24 cellular contexts compared by ENCODE assay signal in the genomic region with DNA sequence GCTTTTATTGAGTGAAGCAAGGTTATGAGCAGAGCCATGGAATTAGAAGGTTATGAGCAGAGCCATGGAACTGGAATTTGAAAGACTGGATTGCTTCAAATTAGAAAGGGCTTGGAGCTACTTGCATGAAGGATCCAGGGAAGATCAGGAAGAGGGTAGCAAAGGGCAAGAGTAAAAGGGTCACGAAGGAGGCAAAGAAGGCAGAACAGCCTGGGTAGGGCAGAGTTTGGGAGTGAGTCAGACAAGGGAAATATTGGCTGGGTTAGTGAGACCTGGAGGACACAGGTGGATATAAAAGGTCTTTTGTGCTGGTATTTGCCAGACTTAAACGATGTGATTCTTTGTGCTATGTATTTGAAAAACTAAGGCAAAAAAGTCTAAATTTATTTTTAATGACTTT.
"Had no signal": no experiment of that assay in that cellular context is flagged by ENCODE, and none has a peak within 500 bp of the region (broad histone marks: within the 10 kb centered on the region; RNA-seq: fewer than 3 reads in every experiment).

No MANE protein-coding gene starts in this region.

- ATAC-seq: activated T-cell treated with anti-CD3 and anti-CD28 coated beads, Interleukin-2, amount 50 U/mL, for 4 hours had no signal

- H3K27ac ChIP-seq: cardiac muscle cell had no signal

- H3K4me3 ChIP-seq: cardiac muscle cell had no signal

- H3K36me3 ChIP-seq: cardiac muscle cell had no signal

- FAIRE-seq: astrocyte, RCC 7860, TTC549 had no signal

- DNase-seq: activated B cell treated with CpG ODN at 0.5 μM for 24 hours; activated CD4-positive, alpha-beta memory T cell treated with anti-CD3 and anti-CD28 coated beads for 36 hours; activated CD4-positive, alpha-beta T cell treated with anti-CD3 and anti-CD28 coated beads, Interleukin-2, amount 10 ng/mL, durations not matched to agents 7 days and 5 days; activated CD8-positive, alpha-beta memory T cell treated with anti-CD3 and anti-CD28 coated beads for 24 hours; activated effector memory CD4-positive, alpha-beta T cell treated with anti-CD3 and anti-CD28 coated beads, Interleukin-2, amount 50 U/mL, for 16 hours; activated naive CD4-positive, alpha-beta T cell treated with Interleukin-2 at 50 U/mL for 16 hours; activated T-cell treated with anti-CD3 and anti-CD28 coated beads, Interleukin-2, amount 50 U/mL, for 4 hours; amygdala; KG1; NCI-H1092; NCI-H1417; NCI-H1694 treated with DMSO at 0.1 percent for 48 hours; NCI-H2029 treated with DMSO at 0.1 percent for 48 hours; NCI-H510A treated with DMSO at 0.1 percent for 48 hours; NCI-H69; NK-92 treated with Interleukin-12 subunit alpha and Interleukin-12 subunit beta, amount 100 ng/mL, for 24 hours; OCI-M1; SHP77 treated with DMSO at 0.1 percent for 48 hours; T-helper 2 cell; T1000 had no signal
